10 cellular contexts compared by ENCODE assay signal in genomic region chr5:139462582-139463276, GRCh38. TPM values are rescaled to one million over a fixed set of nuclear protein-coding genes. Genes with fewer than 3 reads are reported as not detected.
DNase-seq lines count a peak whose midpoint lies in the region; ATAC-seq, FAIRE-seq and TF ChIP-seq lines count a peak whose summit lies in the region.
"Had no signal": no experiment of that assay in that cellular context is flagged by ENCODE, and none has a peak within 500 bp of the region (broad histone marks: within the 10 kb centered on the region; RNA-seq: fewer than 3 reads in every experiment).

TSS of gene ECSCR (minus strand) at chr5:139462743. CDS start at chr5:139462670, 73 bp downstream.

- H3K4me1 Mint-ChIP-seq in activated T-cell treated with anti-CD3 and anti-CD28 coated beads, Interleukin-2, amount 50 U/mL, for 24 hours (ENCODE audit: low read depth), result peaks cover 39% of the 10 kb centered on the region
- peaks cover 40% of the 10 kb centered on the region for H3K4me1 Mint-ChIP-seq in activated T-cell treated with anti-CD3 and anti-CD28 coated beads, Interleukin-2, amount 50 U/mL, for 72 hours (ENCODE audit: low read depth)

- dilution Hi-C loops in endothelial cell of umbilical vein (cut with MboI; ENCODE audit: extremely low pct_ligation_motif_present, low sequenced_read_pairs), result no loop called here

- no TSS peak for BruUV-seq in endothelial cell of umbilical vein (replicated peaks; lab: Mats Ljungman, UMichigan)

- H3K36me3 ChIP-seq in endothelial cell of umbilical vein (ENCODE audit: control insufficient read depth in 2 of 2, extremely low read depth in 1 of 2, insufficient read depth in 2 of 2, low read length in 2 of 2) (peaks cover 4 to 6% of the 10 kb centered on the region in 2 experiments), mucosa of rectum (ENCODE audit: control insufficient read depth in 2 of 2, insufficient read depth in 2 of 2, low read length in 2 of 2) (no peaks in the 10 kb centered on the region)

- TF ChIP-seq CTCF in endothelial cell of umbilical vein (IDR thresholded peaks at IDR 0.05; ENCODE audit: extremely low read depth in 1 of 2, insufficient read depth in 1 of 2, low read depth in 1 of 2, low read length in 2 of 2), result no peak

- no peaks in the 10 kb centered on the region for H3K9me1 ChIP-seq in endothelial cell of umbilical vein (replicated peaks; ENCODE audit: control insufficient read depth, extremely low read depth, insufficient read depth, low read length)

- H3K27me3 Mint-ChIP-seq in activated T-cell treated with anti-CD3 and anti-CD28 coated beads, Interleukin-2, amount 50 U/mL, for 24 hours, result no peaks in the 10 kb centered on the region
- H3K27me3 Mint-ChIP-seq in activated T-cell treated with anti-CD3 and anti-CD28 coated beads, Interleukin-2, amount 50 U/mL, for 72 hours (ENCODE audit: low read depth), result no peaks in the 10 kb centered on the region

- peak within 1 kb of the TSS; percentile 10 for H2AFZ ChIP-seq in endothelial cell of umbilical vein (ENCODE audit: low read depth, low read length)

- TF ChIP-seq POLR2A in endothelial cell of umbilical vein (IDR thresholded peaks at IDR 0.05; ENCODE audit: low read depth, low read length), result peak; percentile 95

- peak within 1 kb of the TSS; percentile 99 for H3K27ac ChIP-seq in endothelial cell of umbilical vein (ENCODE audit: insufficient read depth, low read depth, low read length)
- H3K27ac ChIP-seq in mucosa of rectum (ENCODE audit: low read depth in 2 of 2, low read length in 2 of 2), result peak within 1 kb of the TSS in 1 of 2 donors; percentile 39
- H3K27ac ChIP-seq: testis had no signal

- H3K9ac ChIP-seq in endothelial cell of umbilical vein (replicated peaks; ENCODE audit: extremely low read depth, insufficient read depth, low read length) (peak within 1 kb of the TSS; percentile 99), mucosa of rectum (ENCODE audit: low read depth in 1 of 2, low read length in 2 of 2) (no peak within 1 kb of the TSS)

- POLR2A ChIA-PET in endothelial cell of umbilical vein (lab: Charles Lee), result interaction anchor here (0.6 to 2.1 kb wide), 12 partner anchors 10 to 189 kb away, joined by 3 to 21 read pairs (median 6); partner anchors contain the start of genes DNAJC18, SPATA24, STING1 and UBE2D2

- H3K79me2 ChIP-seq in endothelial cell of umbilical vein (ENCODE audit: control insufficient read depth, insufficient read depth, low read length), result peaks cover 44% of the 10 kb centered on the region

- FAIRE-seq in endothelial cell of umbilical vein (lab: Jason Lieb, UNC), result peak; percentile 97
- FAIRE-seq in urothelium cell line (lab: Jason Lieb, UNC), result no peak

- CTCF ChIA-PET in endothelial cell of umbilical vein (lab: Charles Lee), result interaction anchor here (0.7 to 2.2 kb wide), 9 partner anchors 10 to 100 kb away, joined by 3 to 20 read pairs (median 4); partner anchors contain the start of gene STING1

- H3K4me1 ChIP-seq in endothelial cell of umbilical vein (ENCODE audit: control insufficient read depth, extremely low read depth, insufficient read depth, low read length) (peaks cover 41% of the 10 kb centered on the region), mucosa of rectum (ENCODE audit: control insufficient read depth in 2 of 2, insufficient read depth in 2 of 2, low read length in 2 of 2) (peaks cover 10 to 13% of the 10 kb centered on the region in 2 donors)
- H3K4me1 ChIP-seq: testis had no signal

- H3K4me3 ChIP-seq in endothelial cell of umbilical vein (replicated peaks in 1 of 3; ENCODE audit: insufficient read depth in 1 of 3, low read depth in 1 of 3, low read length in 3 of 3) (peak within 1 kb of the TSS; percentile 40 to 97 (median 87)), mucosa of rectum (ENCODE audit: low read length in 2 of 2) (peak within 1 kb of the TSS; percentile 14 to 33)
- H3K4me3 ChIP-seq: testis had no signal

- peak within 1 kb of the TSS; percentile 96 for H3K4me2 ChIP-seq in endothelial cell of umbilical vein (ENCODE audit: insufficient read depth, low read length)

- DNase-seq in activated T-cell treated with anti-CD3 and anti-CD28 coated beads, Interleukin-2, amount 50 U/mL, for 24 hours, result no peak
- no peak for DNase-seq in activated T-cell treated with anti-CD3 and anti-CD28 coated beads, Interleukin-2, amount 50 U/mL, for 72 hours
- DNase-seq in endothelial cell of umbilical vein (ENCODE audit: low read depth, low spot score) (peak; percentile 92), ureter (ENCODE audit: low spot score) (no peak), RKO (ENCODE audit: low spot score) (no peak), urothelium cell line (ENCODE audit: low spot score) (no peak)
- DNase-seq in activated effector memory CD4-positive, alpha-beta T cell treated with Interleukin-2 at 50 U/mL for 16 hours, result no peak
- DNase-seq: T-helper 1 cell, testis had no signal

- H3K9me3 ChIP-seq in endothelial cell of umbilical vein (replicated peaks; ENCODE audit: control insufficient read depth, insufficient read depth, low read length) (no peaks in the 10 kb centered on the region), mucosa of rectum (ENCODE audit: control insufficient read depth in 2 of 2, low read length in 2 of 2) (no peaks in the 10 kb centered on the region)
- H3K9me3 ChIP-seq: testis had no signal

- no peak within 1 kb of the TSS for H3K4me3 Mint-ChIP-seq in activated T-cell treated with anti-CD3 and anti-CD28 coated beads, Interleukin-2, amount 50 U/mL, for 24 hours
- H3K4me3 Mint-ChIP-seq in activated T-cell treated with anti-CD3 and anti-CD28 coated beads, Interleukin-2, amount 50 U/mL, for 72 hours, result no peak within 1 kb of the TSS

- no peaks in the 10 kb centered on the region for H4K20me1 ChIP-seq in endothelial cell of umbilical vein (replicated peaks; ENCODE audit: control insufficient read depth, extremely low read depth, insufficient read depth, low read length)

- no peak for ATAC-seq in activated T-cell treated with anti-CD3 and anti-CD28 coated beads, Interleukin-2, amount 50 U/mL, for 72 hours (replicated peaks in 1 of 2)

- intact Hi-C loops in endothelial cell of umbilical vein (cut with micrococcal nuclease), result loop anchor here (1.0 kb wide), 6 partner anchors 11 to 99 kb away; partner anchors contain the start of genes STING1 and UBE2D2

- H3K36me3 Mint-ChIP-seq in activated T-cell treated with anti-CD3 and anti-CD28 coated beads, Interleukin-2, amount 50 U/mL, for 24 hours (ENCODE audit: low read depth), result no peaks in the 10 kb centered on the region
- no peaks in the 10 kb centered on the region for H3K36me3 Mint-ChIP-seq in activated T-cell treated with anti-CD3 and anti-CD28 coated beads, Interleukin-2, amount 50 U/mL, for 72 hours (ENCODE audit: insufficient read depth in 2 of 2)

- no peaks in the 10 kb centered on the region for H3K9me3 Mint-ChIP-seq in activated T-cell treated with anti-CD3 and anti-CD28 coated beads, Interleukin-2, amount 50 U/mL, for 24 hours
- H3K9me3 Mint-ChIP-seq in activated T-cell treated with anti-CD3 and anti-CD28 coated beads, Interleukin-2, amount 50 U/mL, for 72 hours, result no peaks in the 10 kb centered on the region

- H3K27me3 ChIP-seq in endothelial cell of umbilical vein (ENCODE audit: control insufficient read depth in 2 of 2, insufficient read depth in 2 of 2, low read length in 2 of 2), result no peaks in the 10 kb centered on the region
- no peaks in the 10 kb centered on the region for H3K27me3 ChIP-seq in mucosa of rectum (ENCODE audit: control insufficient read depth in 2 of 2, insufficient read depth in 2 of 2, low read length in 2 of 2)
- H3K27me3 ChIP-seq: testis had no signal

- H3K27ac Mint-ChIP-seq in activated T-cell treated with anti-CD3 and anti-CD28 coated beads, Interleukin-2, amount 50 U/mL, for 24 hours, result peak within 1 kb of the TSS; percentile 14
- H3K27ac Mint-ChIP-seq in activated T-cell treated with anti-CD3 and anti-CD28 coated beads, Interleukin-2, amount 50 U/mL, for 72 hours, result no peak within 1 kb of the TSS

TF ChIP-seq in endothelial cell of umbilical vein, 7 proteins besides CTCF, POLR2A, EP300 and RAD21:
- TF ChIP-seq JUN (IDR thresholded peaks at IDR 0.05; ENCODE audit: borderline replicate concordance, insufficient read depth, insufficient read length, low read depth), result no peak
- no peak for TF ChIP-seq MYC (IDR thresholded peaks at IDR 0.05; ENCODE audit: low read depth, low read length)
- TF ChIP-seq POLR2AphosphoS5 (IDR thresholded peaks at IDR 0.05; ENCODE audit: insufficient read depth, low read depth, low read length), result peak; percentile 97
- no peak for TF ChIP-seq MAX (IDR thresholded peaks at IDR 0.05; ENCODE audit: insufficient read depth, insufficient read length)
- TF ChIP-seq GATA2 (IDR thresholded peaks at IDR 0.05; ENCODE audit: insufficient read depth, insufficient read length, low read depth, low read length), result no peak

RNA-seq across cellular contexts. Expression of gene ECSCR, which starts in this region (rescaled TPM):
- total RNA-seq in activated T-cell treated with anti-CD3 and anti-CD28 coated beads, Interleukin-2, amount 50 U/mL, for 72 hours, result 1 to 10 TPM; 1.2 to 1.4 TPM
- total RNA-seq in endothelial cell of umbilical vein (365 and 377 TPM in 2 replicates), ureter (31.1 TPM)
- 1,085 and 1,188 TPM in 2 replicates for polyA plus RNA-seq in endothelial cell of umbilical vein
- 915 and 1,040 TPM in 2 replicates for polyA plus RNA-seq in endothelial cell of umbilical vein (2011; cell fraction: cytosol; rRNA removed)
- 372 and 386 TPM in 2 replicates for polyA plus RNA-seq in endothelial cell of umbilical vein (2011; cell fraction: nucleus; rRNA removed)
- polyA plus RNA-seq in endothelial cell of umbilical vein (2012), result 467 and 640 TPM in 2 replicates
- polyA minus RNA-seq in endothelial cell of umbilical vein, result 533 and 550 TPM in 2 replicates
- polyA minus RNA-seq in endothelial cell of umbilical vein (2011; cell fraction: cytosol; rRNA and poly(A)+ RNA removed), result not detected
- 142 and 146 TPM in 2 replicates for polyA minus RNA-seq in endothelial cell of umbilical vein (2011; cell fraction: nucleus; rRNA and poly(A)+ RNA removed)

Comparison
In these comparisons a context has a peak if more than half of its experiments do, and no peak if none do; other contexts are left out.
1. RNA of gene ECSCR (total RNA-seq): 365 to 377 TPM in endothelial cell of umbilical vein and 31.1 TPM in ureter (single experiment); 1.2 to 1.4 TPM in activated T-cell treated with anti-CD3 and anti-CD28 coated beads, Interleukin-2, amount 50 U/mL, for 72 hours; every median in the first group is over 10 times any median in the second.
2. RNA of gene ECSCR (total RNA-seq): 365 to 377 TPM in endothelial cell of umbilical vein; 31.1 TPM in ureter (single experiment); every median in the first group is over 10 times any median in the second.